1 cellular context compared by ENCODE assay signal in genomic region chr12:111322336-111323250, GRCh38.
TF ChIP-seq lines count a peak whose summit lies in the region.

No MANE protein-coding gene starts in this region.

TF ChIP-seq in K562, 482 proteins besides CTCF, POLR2A, EP300 and RAD21:
- TF ChIP-seq, protein P1, sequence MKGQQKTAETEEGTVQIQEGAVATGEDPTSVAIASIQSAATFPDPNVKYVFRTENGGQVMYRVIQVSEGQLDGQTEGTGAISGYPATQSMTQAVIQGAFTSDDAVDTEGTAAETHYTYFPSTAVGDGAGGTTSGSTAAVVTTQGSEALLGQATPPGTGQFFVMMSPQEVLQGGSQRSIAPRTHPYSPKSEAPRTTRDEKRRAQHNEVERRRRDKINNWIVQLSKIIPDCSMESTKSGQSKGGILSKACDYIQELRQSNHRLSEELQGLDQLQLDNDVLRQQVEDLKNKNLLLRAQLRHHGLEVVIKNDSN (CRISPR knock-in tag; IDR thresholded peaks at IDR 0.05) = peak; percentile 51
- peak in 1 of 2 experiments; percentile 41 for TF ChIP-seq E2F6 (IDR thresholded peaks at IDR 0.05; ENCODE audit: borderline replicate concordance in 1 of 2, extremely low read depth in 1 of 2, insufficient read depth in 1 of 2, insufficient read length in 1 of 2, low read depth in 1 of 2, low read length in 1 of 2, poor library complexity in 1 of 2, severe bottlenecking in 1 of 2)
- no peak for TF ChIP-seq ADNP (tag; IDR thresholded peaks at IDR 0.05)
